In the genomic region with DNA sequence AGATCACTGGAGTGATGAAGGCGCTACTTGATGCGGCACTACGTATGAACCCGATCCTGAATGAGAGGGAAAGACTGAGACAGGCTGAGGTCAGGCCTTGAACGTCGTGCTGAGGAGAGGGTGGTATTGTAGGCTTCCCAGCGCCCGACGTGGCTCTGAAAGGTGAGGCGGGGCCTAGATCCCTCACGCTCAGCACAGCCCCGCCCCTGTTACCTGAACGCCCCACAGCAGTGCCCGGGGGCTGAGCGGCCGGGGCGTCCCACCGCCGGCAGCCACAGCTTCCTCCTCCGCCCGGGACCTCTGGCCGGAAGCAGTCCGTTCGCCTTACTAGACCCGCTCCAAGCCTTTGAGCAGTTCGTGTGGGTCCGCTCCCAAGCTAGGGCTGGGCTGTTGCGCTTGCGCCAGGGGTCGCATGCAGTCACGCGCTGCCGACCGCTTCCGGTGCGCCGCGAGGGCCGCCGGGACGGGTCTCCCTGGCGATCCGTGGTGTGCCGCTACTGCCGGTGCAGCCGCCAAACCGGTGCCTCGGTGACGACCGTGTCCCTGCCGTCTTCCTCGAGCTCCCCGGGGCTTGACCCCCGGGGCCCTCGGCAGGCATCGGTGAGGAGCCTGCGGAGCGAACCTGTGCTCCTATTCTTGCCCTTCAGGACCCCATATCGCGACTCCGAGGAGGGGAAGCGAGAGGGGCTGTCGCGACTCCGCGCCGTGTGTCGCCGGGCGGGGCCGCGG, we compare ENCODE assay signal across 1 cellular context.
TF ChIP-seq lines count a peak whose summit lies in the region.

A gene with protein sequence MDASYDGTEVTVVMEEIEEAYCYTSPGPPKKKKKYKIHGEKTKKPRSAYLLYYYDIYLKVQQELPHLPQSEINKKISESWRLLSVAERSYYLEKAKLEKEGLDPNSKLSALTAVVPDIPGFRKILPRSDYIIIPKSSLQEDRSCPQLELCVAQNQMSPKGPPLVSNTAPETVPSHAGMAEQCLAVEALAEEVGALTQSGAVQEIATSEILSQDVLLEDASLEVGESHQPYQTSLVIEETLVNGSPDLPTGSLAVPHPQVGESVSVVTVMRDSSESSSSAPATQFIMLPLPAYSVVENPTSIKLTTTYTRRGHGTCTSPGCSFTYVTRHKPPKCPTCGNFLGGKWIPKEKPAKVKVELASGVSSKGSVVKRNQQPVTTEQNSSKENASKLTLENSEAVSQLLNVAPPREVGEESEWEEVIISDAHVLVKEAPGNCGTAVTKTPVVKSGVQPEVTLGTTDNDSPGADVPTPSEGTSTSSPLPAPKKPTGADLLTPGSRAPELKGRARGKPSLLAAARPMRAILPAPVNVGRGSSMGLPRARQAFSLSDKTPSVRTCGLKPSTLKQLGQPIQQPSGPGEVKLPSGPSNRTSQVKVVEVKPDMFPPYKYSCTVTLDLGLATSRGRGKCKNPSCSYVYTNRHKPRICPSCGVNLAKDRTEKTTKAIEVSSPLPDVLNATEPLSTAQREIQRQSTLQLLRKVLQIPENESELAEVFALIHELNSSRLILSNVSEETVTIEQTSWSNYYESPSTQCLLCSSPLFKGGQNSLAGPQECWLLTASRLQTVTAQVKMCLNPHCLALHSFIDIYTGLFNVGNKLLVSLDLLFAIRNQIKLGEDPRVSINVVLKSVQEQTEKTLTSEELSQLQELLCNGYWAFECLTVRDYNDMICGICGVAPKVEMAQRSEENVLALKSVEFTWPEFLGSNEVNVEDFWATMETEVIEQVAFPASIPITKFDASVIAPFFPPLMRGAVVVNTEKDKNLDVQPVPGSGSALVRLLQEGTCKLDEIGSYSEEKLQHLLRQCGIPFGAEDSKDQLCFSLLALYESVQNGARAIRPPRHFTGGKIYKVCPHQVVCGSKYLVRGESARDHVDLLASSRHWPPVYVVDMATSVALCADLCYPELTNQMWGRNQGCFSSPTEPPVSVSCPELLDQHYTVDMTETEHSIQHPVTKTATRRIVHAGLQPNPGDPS (N-terminal part only) (plus strand): TSS at position 479 of the 729 bp plus-strand sequence. CDS start 4,114 bp downstream, outside the sequence.
TSS of gene TIGD6 (minus strand) at position 394 of the 729 bp plus-strand sequence. CDS start 4,306 bp downstream, outside the sequence.

TF ChIP-seq in HepG2, 621 proteins besides CTCF, POLR2A, EP300 and RAD21 (continued from another document):
- TF ChIP-seq GPBP1L1 (CRISPR knock-in tag; IDR thresholded peaks at IDR 0.05) (no peak), ZNF354B (CRISPR knock-in tag; IDR thresholded peaks at IDR 0.05) (no peak), ATF1 (CRISPR knock-in tag; IDR thresholded peaks at IDR 0.05) (peak; percentile 77), HNRNPUL1 (IDR thresholded peaks at IDR 0.05; ENCODE audit: low read depth, low read length) (no peak)
- TF ChIP-seq, protein P1, sequence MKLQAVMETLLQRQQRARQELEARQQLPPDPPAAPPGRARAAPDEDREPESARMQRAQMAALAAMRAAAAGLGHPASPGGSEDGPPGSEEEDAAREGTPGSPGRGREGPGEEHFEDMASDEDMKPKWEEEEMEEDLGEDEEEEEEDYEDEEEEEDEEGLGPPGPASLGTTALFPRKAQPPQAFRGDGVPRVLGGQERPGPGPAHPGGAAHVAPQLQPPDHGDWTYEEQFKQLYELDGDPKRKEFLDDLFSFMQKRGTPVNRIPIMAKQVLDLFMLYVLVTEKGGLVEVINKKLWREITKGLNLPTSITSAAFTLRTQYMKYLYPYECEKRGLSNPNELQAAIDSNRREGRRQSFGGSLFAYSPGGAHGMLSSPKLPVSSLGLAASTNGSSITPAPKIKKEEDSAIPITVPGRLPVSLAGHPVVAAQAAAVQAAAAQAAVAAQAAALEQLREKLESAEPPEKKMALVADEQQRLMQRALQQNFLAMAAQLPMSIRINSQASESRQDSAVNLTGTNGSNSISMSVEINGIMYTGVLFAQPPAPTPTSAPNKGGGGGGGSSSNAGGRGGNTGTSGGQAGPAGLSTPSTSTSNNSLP (IDR thresholded peaks at IDR 0.05; ENCODE audit: low read depth, low read length) = no peak
